In genomic region chr5:150499437-150499956, GRCh38 we compare ENCODE assay signal across 9 cellular contexts. TPM values are rescaled to one million over a fixed set of nuclear protein-coding genes. Genes with fewer than 3 reads are reported as not detected.
DNase-seq lines count a peak whose midpoint lies in the region; ATAC-seq and TF ChIP-seq lines count a peak whose summit lies in the region.
"Had no signal": no experiment of that assay in that cellular context is flagged by ENCODE, and none has a peak within 500 bp of the region (broad histone marks: within the 10 kb centered on the region; RNA-seq: fewer than 3 reads in every experiment).

No MANE protein-coding gene starts in this region.

- no peak for TF ChIP-seq EP300 in upper lobe of left lung (IDR thresholded peaks at IDR 0.05)

- TF ChIP-seq CTCF in heart left ventricle (IDR thresholded peaks at IDR 0.05) (no peak), WERI-Rb-1 (IDR thresholded peaks at IDR 0.05; ENCODE audit: low read depth, low read length) (no peak), lower lobe of right lung (IDR thresholded peaks at IDR 0.05) (no peak), upper lobe of left lung (IDR thresholded peaks at IDR 0.05) (no peak)

- ATAC-seq in heart left ventricle = no peak
- ATAC-seq in lower lobe of right lung = no peak
- no peak for ATAC-seq in upper lobe of left lung (ENCODE audit: low FRiP score in 2 of 2)
- ATAC-seq in GM21529 (IDR thresholded peaks at IDR 0.05; ENCODE audit: unreplicated experiment) = no peak

- whole genome bisulfite sequencing in heart left ventricle, 4 donors = 55 to 72% (median 62%) methylated on average over 3 to 7 of the region's 7 CpGs
- 69 to 87% methylated on average over 6 to 7 of the region's 7 CpGs for WGBS in upper lobe of left lung, 2 donors

- peaks cover 32 to 90% (median 84%) of the 10 kb centered on the region in 12 donors for H3K4me1 ChIP-seq in heart left ventricle
- peaks cover 82% of the 10 kb centered on the region for H3K4me1 ChIP-seq in lower lobe of right lung
- H3K4me1 ChIP-seq in upper lobe of left lung = peaks cover 80 to 85% (median 83%) of the 10 kb centered on the region in 4 donors

- DNase-seq in heart left ventricle (no peak), cardiac septum (ENCODE audit: low spot score) (no peak), WERI-Rb-1 (peak; percentile 72), lower lobe of right lung (no peak), upper lobe of left lung (no peak), NCI-H2029 treated with DMSO at 0.1 percent for 48 hours (lab: John Stamatoyannopoulos, UW) (no peak), posterior cingulate gyrus (no peak)
- DNase-seq: NCI-H1105 had no signal

- H3K9me3 ChIP-seq in heart left ventricle (no peaks in the 10 kb centered on the region), WERI-Rb-1 (ENCODE audit: severe bottlenecking) (no peaks in the 10 kb centered on the region), lower lobe of right lung (no peaks in the 10 kb centered on the region), upper lobe of left lung (no peaks in the 10 kb centered on the region)

- TF ChIP-seq POLR2A in heart left ventricle (IDR thresholded peaks at IDR 0.05) (no peak), upper lobe of left lung (IDR thresholded peaks at IDR 0.05) (no peak)

- H3K27ac ChIP-seq in heart left ventricle (peak overlapping the region in 11 of 12 donors; percentile 41 to 86 (median 82)), WERI-Rb-1 (peak overlapping the region; percentile 21), lower lobe of right lung (peak overlapping the region; percentile 78), upper lobe of left lung (peak overlapping the region in 3 of 4 donors; percentile 84 to 91 (median 84))

- no peaks in the 10 kb centered on the region for H3K27me3 ChIP-seq in heart left ventricle
- no peaks in the 10 kb centered on the region for H3K27me3 ChIP-seq in WERI-Rb-1 (ENCODE audit: insufficient read depth, low read depth, severe bottlenecking)
- H3K27me3 ChIP-seq in lower lobe of right lung (ENCODE audit: low read depth) = no peaks in the 10 kb centered on the region
- H3K27me3 ChIP-seq in upper lobe of left lung = no peaks in the 10 kb centered on the region

- no peak overlapping the region for H3K4me3 ChIP-seq in heart left ventricle
- H3K4me3 ChIP-seq in WERI-Rb-1 (ENCODE audit: low read depth, low read length) = no peak overlapping the region
- H3K4me3 ChIP-seq in lower lobe of right lung = no peak overlapping the region
- H3K4me3 ChIP-seq in upper lobe of left lung = no peak overlapping the region

- intact Hi-C loops in heart left ventricle (cut with DNase I) = loop anchor here in 1 of 10 donors (5.0 kb wide), 1 partner anchor 37 kb away; no protein-coding TSS in a partner anchor
- intact Hi-C loops in cardiac septum (cut with DNase I) = no loop called here
- intact Hi-C loops in lower lobe of right lung (cut with DNase I) = no loop called here
- intact Hi-C loops in posterior cingulate gyrus (cut with DNase I) = no loop called here

- H3K36me3 ChIP-seq in heart left ventricle = peaks cover 0 to 9% (median 0%) of the 10 kb centered on the region in 9 donors
- H3K36me3 ChIP-seq in WERI-Rb-1 = peaks cover 25% of the 10 kb centered on the region
- no peaks in the 10 kb centered on the region for H3K36me3 ChIP-seq in lower lobe of right lung
- no peaks in the 10 kb centered on the region for H3K36me3 ChIP-seq in upper lobe of left lung

RNA-seq across cellular contexts. Expression of gene NDST1, which starts 8.4 kb away (rescaled TPM):
- total RNA-seq in heart left ventricle (100 to 1,000 TPM in 2 of 9 donors, 10 to 100 TPM in 7; 50.2 to 156 (median 68.5) TPM), cardiac septum (67.6 TPM), lower lobe of right lung (117 TPM), upper lobe of left lung (100 to 1,000 TPM in 5 of 6 donors, 10 to 100 TPM in 1; 81.7 to 265 (median 166) TPM)
- polyA plus RNA-seq in heart left ventricle = 10 to 100 TPM; 32.1 to 53.5 TPM

RNA-seq across cellular contexts. Expression of gene RPS14, which starts 50.0 kb away (rescaled TPM):
- total RNA-seq in heart left ventricle = 1,000 to 10,000 TPM; 1,031 to 1,428 (median 1,294) TPM
- polyA plus RNA-seq in heart left ventricle = 1,000 to 10,000 TPM; 1,822 to 3,474 TPM
- 852 TPM for total RNA-seq in cardiac septum
- total RNA-seq in lower lobe of right lung = 1,651 TPM
- total RNA-seq in upper lobe of left lung = 1,000 to 10,000 TPM in 5 of 6 donors, 100 to 1,000 TPM in 1; 806 to 1,982 (median 1,727) TPM

Comparison
In these comparisons a context has a peak if more than half of its experiments do, and no peak if none do; other contexts are left out.
1. H3K27ac ChIP-seq: peak in every context shown above with its lines; median percentile 84 in upper lobe of left lung; 82 in heart left ventricle; 78 in lower lobe of right lung; 21 in WERI-Rb-1.